ENCODE assay signal across 24 cellular contexts in the genomic region with DNA sequence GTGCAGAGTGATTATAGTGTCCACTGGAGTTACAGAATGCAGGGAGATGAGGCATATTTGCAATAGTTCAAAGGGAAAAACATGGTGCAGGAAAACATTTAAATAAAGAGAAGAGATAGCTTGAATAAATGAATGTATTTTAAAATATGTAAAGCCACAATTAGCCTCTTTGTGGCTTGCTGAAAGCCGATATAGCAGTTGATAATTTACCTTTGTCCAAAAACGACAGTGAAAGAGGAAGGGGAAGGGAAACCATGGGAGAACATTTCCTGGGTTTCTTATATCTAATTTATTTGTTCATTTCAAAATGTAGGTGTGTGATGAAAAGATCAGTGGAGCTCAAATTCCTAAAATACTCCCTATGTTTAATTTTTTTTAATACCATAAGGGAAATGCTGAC.
"Had no signal": no experiment of that assay in that cellular context is flagged by ENCODE, and none has a peak within 500 bp of the region (broad histone marks: within the 10 kb centered on the region; RNA-seq: fewer than 3 reads in every experiment).

No MANE protein-coding gene starts in this region.

- H3K9me3 ChIP-seq: adrenal gland, body of pancreas, esophagus muscularis mucosa, heart right ventricle, tibial nerve had no signal

- DNase-seq: activated CD4-positive, alpha-beta memory T cell treated with anti-CD3 and anti-CD28 coated beads for 36 hours; activated CD4-positive, alpha-beta T cell treated with anti-CD3 and anti-CD28 coated beads, Interleukin-2, amount 10 ng/mL, durations not matched to agents 24 days and 14 days; activated CD4-positive, CD25-positive, alpha-beta regulatory T cell treated with anti-CD3 and anti-CD28 coated beads, Interleukin-2, amount 50 U/mL, for 72 hours; activated CD8-positive, alpha-beta memory T cell treated with anti-CD3 and anti-CD28 coated beads, Interleukin-2, amount 50 U/mL, for 4 hours; activated effector memory CD4-positive, alpha-beta T cell treated with anti-CD3 and anti-CD28 coated beads, Interleukin-2, amount 50 U/mL, for 16 hours; activated naive CD4-positive, alpha-beta T cell treated with anti-CD3 and anti-CD28 coated beads for 36 hours; activated naive CD8-positive, alpha-beta T cell treated with anti-CD3 and anti-CD28 coated beads for 36 hours; activated T-cell treated with anti-CD3 and anti-CD28 coated beads, Interleukin-2, amount 50 U/mL, for 1 hour; adrenal gland; aorta; body of pancreas; dermis blood vessel endothelial cell; effector CD4-positive, alpha-beta T cell; foreskin keratinocyte; heart right ventricle; midbrain; naive thymus-derived CD4-positive, alpha-beta T cell; occipital lobe; right cardiac atrium; stimulated activated CD4-positive, alpha-beta T cell treated with anti-CD3 and anti-CD28 coated beads, Interleukin-15, amount 100 ng/mL, for 24 hours; stimulated activated naive CD4-positive, alpha-beta T cell; T1000 had no signal

- H3K36me3 ChIP-seq: adrenal gland, esophagus muscularis mucosa, heart right ventricle, tibial nerve had no signal

- ATAC-seq: body of pancreas; foreskin keratinocyte; heart right ventricle; naive thymus-derived CD4-positive, alpha-beta T cell; right cardiac atrium had no signal

- H3K27ac ChIP-seq: adrenal gland, body of pancreas, esophagus muscularis mucosa, foreskin keratinocyte, heart right ventricle, tibial nerve had no signal

- H3K4me3 ChIP-seq: adrenal gland, body of pancreas, esophagus muscularis mucosa, heart right ventricle, tibial nerve had no signal

- H3K4me1 ChIP-seq: body of pancreas, esophagus muscularis mucosa, foreskin keratinocyte had no signal

- H3K27me3 ChIP-seq: adrenal gland, body of pancreas, esophagus muscularis mucosa, foreskin keratinocyte, heart right ventricle, tibial nerve had no signal
